Comparison of ENCODE assay signal across 8 cellular contexts in genomic region chr19:47210180-47210490, GRCh38. TPM values are rescaled to one million over a fixed set of nuclear protein-coding genes. Genes with fewer than 3 reads are reported as not detected.
DNase-seq lines count a peak whose midpoint lies in the region; FAIRE-seq and TF ChIP-seq lines count a peak whose summit lies in the region.
"Had no signal": no experiment of that assay in that cellular context is flagged by ENCODE, and none has a peak within 500 bp of the region (broad histone marks: within the 10 kb centered on the region; RNA-seq: fewer than 3 reads in every experiment).

No MANE protein-coding gene starts in this region.

- H3K27ac ChIP-seq in OCI-LY3 (ENCODE audit: low read length): peak overlapping the region; percentile 47
- H3K27ac ChIP-seq in endodermal cell (ENCODE audit: low read depth, low read length): no peak overlapping the region
- H3K27ac ChIP-seq in sigmoid colon: peak overlapping the region; percentile 67 to 80 (median 75)

- intact Hi-C loops in sigmoid colon (cut with DNase I): loop anchor here (1.0 to 5.0 kb wide), 2 partner anchors 34 to 58 kb away; no protein-coding TSS in a partner anchor

- H3K4me3 ChIP-seq in OCI-LY3 (ENCODE audit: low read length) (no peak overlapping the region), endodermal cell (ENCODE audit: low read length) (no peak overlapping the region), sigmoid colon (no peak overlapping the region)

- no peak overlapping the region for H3K4me3 Mint-ChIP-seq in endodermal cell
- H3K4me3 Mint-ChIP-seq: T-helper 1 cell treated with Interleukin-12 subunit alpha and Interleukin-12 subunit beta and Interleukin-4 antibody, amounts not matched to agents 30 μg/mL and 1 μg/mL, for 36 hours had no signal

- H3K9ac ChIP-seq in OCI-LY3 (ENCODE audit: low read length) (no peak overlapping the region), endodermal cell (ENCODE audit: extremely low read depth, low read length, poor library complexity, severe bottlenecking) (no peak overlapping the region)

- H3K27me3 Mint-ChIP-seq in endodermal cell (ENCODE audit: insufficient read depth): no peaks in the 10 kb centered on the region

- H3K9me3 Mint-ChIP-seq in endodermal cell: no peaks in the 10 kb centered on the region
- H3K9me3 Mint-ChIP-seq: T-helper 1 cell treated with Interleukin-12 subunit alpha and Interleukin-12 subunit beta and Interleukin-4 antibody, amounts not matched to agents 30 μg/mL and 1 μg/mL, for 36 hours had no signal

- no peak for TF ChIP-seq CTCF in OCI-LY3 (IDR thresholded peaks at IDR 0.05; ENCODE audit: low read depth, low read length)
- no peak for TF ChIP-seq CTCF in endodermal cell (conservative IDR thresholded peaks at IDR 0.05)
- no peak for TF ChIP-seq CTCF in sigmoid colon (IDR thresholded peaks at IDR 0.05)

- DNase-seq in EH (ENCODE audit: low read depth): peak; percentile 66
- DNase-seq in endodermal cell: no peak
- DNase-seq in sigmoid colon: no peak
- no peak for DNase-seq in NCI-H187 treated with DMSO at 0.1 percent for 48 hours (lab: John Stamatoyannopoulos, UW)
- no peak for DNase-seq in urothelium cell line (ENCODE audit: low spot score)
- no peak for DNase-seq in stimulated activated CD4-positive, alpha-beta T cell treated with anti-CD3 and anti-CD28 coated beads, Interleukin-1b, Interleukin-23, amount 100 ng/mL, for 48 hours

- peak overlapping the region; percentile 88 for H3K27ac Mint-ChIP-seq in endodermal cell

- peaks cover 12% of the 10 kb centered on the region for H3K4me1 ChIP-seq in OCI-LY3 (ENCODE audit: low read length)
- peaks cover 5% of the 10 kb centered on the region for H3K4me1 ChIP-seq in endodermal cell (ENCODE audit: control insufficient read depth, insufficient read depth, low read length)
- H3K4me1 ChIP-seq in sigmoid colon: peaks cover 0 to 13% (median 11%) of the 10 kb centered on the region in 4 donors

- H3K4me2 ChIP-seq in OCI-LY3 (ENCODE audit: low read length): no peak overlapping the region

- peaks cover 16% of the 10 kb centered on the region for H3K4me1 Mint-ChIP-seq in endodermal cell

- H3K79me2 ChIP-seq in OCI-LY3 (ENCODE audit: low read length): no peaks in the 10 kb centered on the region

- H2AFZ ChIP-seq in OCI-LY3 (ENCODE audit: low read depth, low read length): no peak overlapping the region

- H3K9me3 ChIP-seq in OCI-LY3 (ENCODE audit: insufficient read depth, low read length) (no peaks in the 10 kb centered on the region), endodermal cell (ENCODE audit: control insufficient read depth, low read length) (no peaks in the 10 kb centered on the region), sigmoid colon (no peaks in the 10 kb centered on the region)

- H3K27me3 ChIP-seq in OCI-LY3 (ENCODE audit: low read depth, low read length): no peaks in the 10 kb centered on the region
- H3K27me3 ChIP-seq in endodermal cell (ENCODE audit: control insufficient read depth, insufficient read depth, low read length, poor library complexity, severe bottlenecking): no peaks in the 10 kb centered on the region
- H3K27me3 ChIP-seq in sigmoid colon: no peaks in the 10 kb centered on the region

- TF ChIP-seq POLR2A in sigmoid colon (IDR thresholded peaks at IDR 0.05): no peak

- H3K36me3 Mint-ChIP-seq in endodermal cell (ENCODE audit: low read depth): peaks cover 66% of the 10 kb centered on the region

- TF ChIP-seq EP300 in sigmoid colon (IDR thresholded peaks at IDR 0.05): no peak

- H4K20me1 ChIP-seq in OCI-LY3 (ENCODE audit: insufficient read depth, low read length): no peaks in the 10 kb centered on the region

- peaks cover 42% of the 10 kb centered on the region for H3K36me3 ChIP-seq in OCI-LY3 (replicated peaks; ENCODE audit: low read depth, low read length)
- peaks cover 77% of the 10 kb centered on the region for H3K36me3 ChIP-seq in endodermal cell (ENCODE audit: control insufficient read depth, insufficient read depth, low read length)
- H3K36me3 ChIP-seq in sigmoid colon: peaks cover 10 to 48% (median 24%) of the 10 kb centered on the region in 4 donors

- FAIRE-seq in urothelium cell line (lab: Jason Lieb, UNC): no peak

RNA-seq across cellular contexts. Expression of gene BBC3, which starts 20.9 kb away (rescaled TPM):
- total RNA-seq in endodermal cell (10 to 100 TPM in 1 of 2 donors, 1 to 10 TPM in 1; 8.8 to 13.4 TPM), sigmoid colon (1 to 10 TPM; 2.5 to 5.4 (median 4.2) TPM)
- polyA plus RNA-seq in endodermal cell (2013, experiment 1 of 2): 25.1 TPM
- 23.6 TPM for polyA plus RNA-seq in endodermal cell (2013, experiment 2 of 2)
- 10 to 100 TPM; 16.2 to 39.5 (median 19.7) TPM for polyA plus RNA-seq in sigmoid colon

RNA-seq across cellular contexts. Expression of gene CCDC9, which starts 46.2 kb away (rescaled TPM):
- 10 to 100 TPM; 33.8 to 46.2 TPM for total RNA-seq in endodermal cell
- 25.5 TPM for polyA plus RNA-seq in endodermal cell (2013, experiment 1 of 2)
- polyA plus RNA-seq in endodermal cell (2013, experiment 2 of 2): 23.5 TPM
- 10 to 100 TPM; 13.2 to 33.1 (median 20.9) TPM for total RNA-seq in sigmoid colon
- polyA plus RNA-seq in sigmoid colon: 10 to 100 TPM; 16.2 to 42.8 (median 18.7) TPM
